Comparison of ENCODE assay signal across 14 cellular contexts in the genomic region with DNA sequence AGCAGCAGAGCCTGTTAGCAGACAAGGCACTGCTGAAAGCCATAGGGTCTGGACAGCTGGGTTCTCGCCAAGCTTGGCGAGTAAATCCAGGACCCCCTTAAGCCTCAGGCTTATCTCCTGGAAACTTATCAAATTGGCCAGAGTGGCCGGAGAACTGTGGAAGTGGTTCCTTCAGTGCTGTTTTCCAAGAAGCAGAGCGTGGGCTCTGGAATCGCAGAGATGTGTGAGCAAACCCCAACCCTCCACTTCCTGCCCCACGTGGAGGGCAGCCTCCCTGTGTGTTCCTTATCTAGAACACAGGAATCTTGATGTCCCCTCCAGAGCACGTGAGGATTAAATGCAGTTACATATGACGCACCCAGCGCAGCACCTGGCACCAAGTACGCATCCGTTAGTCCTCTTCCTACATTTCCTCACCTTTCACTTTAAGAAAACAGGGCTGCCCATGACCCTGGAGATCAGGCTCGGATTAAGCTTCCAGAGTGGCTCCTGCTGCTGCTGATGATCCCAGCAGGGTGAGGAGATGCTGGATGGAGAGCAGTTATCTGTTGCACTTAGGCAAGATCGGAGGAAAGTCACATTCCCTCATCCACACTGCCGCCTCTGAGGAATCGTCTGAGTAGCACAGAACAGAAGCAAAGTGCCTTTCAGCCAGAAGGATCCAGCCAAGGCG.
"Had no signal": no experiment of that assay in that cellular context is flagged by ENCODE, and none has a peak within 500 bp of the region (broad histone marks: within the 10 kb centered on the region; RNA-seq: fewer than 3 reads in every experiment).

No MANE protein-coding gene starts in this region.

- H3K36me3 ChIP-seq: colonic mucosa had no signal

- H3K4me1 ChIP-seq: colonic mucosa, left ventricle myocardium inferior, transverse colon had no signal

- H3K27ac ChIP-seq: colonic mucosa, left ventricle myocardium inferior, skin epidermis, transverse colon had no signal

- DNase-seq: activated CD4-positive, alpha-beta T cell treated with anti-CD3 and anti-CD28 coated beads, Interleukin-2, amount 50 U/mL, for 4 hours; activated naive CD4-positive, alpha-beta T cell treated with Interleukin-2 at 50 U/mL for 16 hours; central memory CD4-positive, alpha-beta T cell; colonic mucosa; foreskin fibroblast; hypothalamus; left ventricle myocardium inferior; stimulated activated CD4-positive, alpha-beta T cell treated with anti-CD3 and anti-CD28 coated beads, Interleukin-4, amount 100 ng/mL, for 24 hours; stimulated activated CD8-positive, alpha-beta memory T cell treated with anti-CD3 and anti-CD28 coated beads, Interleukin-4, amount 100 ng/mL, for 48 hours; stimulated activated naive CD4-positive, alpha-beta T cell treated with Interleukin-2 at 50 U/mL for 16 hours; substantia nigra; SW 1271; transverse colon had no signal

- H3K9me3 ChIP-seq: colonic mucosa, left ventricle myocardium inferior, transverse colon had no signal

- H3K4me3 ChIP-seq: colonic mucosa, left ventricle myocardium inferior, skin epidermis, transverse colon had no signal

- H3K27me3 ChIP-seq: colonic mucosa, transverse colon had no signal
